24 cellular contexts compared by ENCODE assay signal in the genomic region with DNA sequence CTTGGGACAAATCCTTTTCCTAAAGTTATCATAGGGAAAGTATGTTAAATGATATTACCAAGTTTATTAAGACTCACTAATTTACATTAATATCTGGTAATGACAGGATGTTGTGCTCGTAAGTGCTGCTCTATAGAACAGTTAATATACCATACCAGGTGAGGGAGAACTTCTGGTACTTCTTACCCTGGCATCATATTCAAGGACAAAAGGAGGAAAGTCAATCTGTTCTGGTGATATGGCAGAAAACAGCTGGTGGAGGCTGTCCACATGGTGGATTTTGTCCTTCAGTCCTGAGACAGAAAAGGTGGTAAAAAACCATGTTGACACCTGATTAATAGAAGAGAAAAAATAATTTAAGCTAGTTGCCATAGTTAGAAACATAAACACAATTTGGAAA.
"Had no signal": no experiment of that assay in that cellular context is flagged by ENCODE, and none has a peak within 500 bp of the region (broad histone marks: within the 10 kb centered on the region; RNA-seq: fewer than 3 reads in every experiment).

No MANE protein-coding gene starts in this region.

- H3K27ac ChIP-seq: colonic mucosa, coronary artery, dorsolateral prefrontal cortex, epithelial cell of prostate, esophagus muscularis mucosa, esophagus squamous epithelium, foreskin keratinocyte, gastrocnemius medialis, gastroesophageal sphincter, heart left ventricle, heart right ventricle had no signal

- H3K27me3 ChIP-seq: colonic mucosa, dorsolateral prefrontal cortex, esophagus muscularis mucosa, esophagus squamous epithelium, foreskin keratinocyte, gastrocnemius medialis, gastroesophageal sphincter, heart left ventricle, heart right ventricle had no signal

- H3K9me3 ChIP-seq: colonic mucosa, gastrocnemius medialis had no signal

- H3K4me1 ChIP-seq: colonic mucosa, esophagus muscularis mucosa, esophagus squamous epithelium, foreskin keratinocyte, gastrocnemius medialis, gastroesophageal sphincter, heart left ventricle, heart right ventricle had no signal

- H3K4me3 ChIP-seq: colonic mucosa, coronary artery, dorsolateral prefrontal cortex, esophagus muscularis mucosa, esophagus squamous epithelium, gastrocnemius medialis, gastroesophageal sphincter, heart left ventricle, heart right ventricle had no signal

- DNase-seq: colonic mucosa; cortex of kidney; dermis blood vessel endothelial cell; dorsolateral prefrontal cortex; effector CD4-positive, alpha-beta T cell; effector CD8-positive, alpha-beta T cell; effector memory CD4-positive, alpha-beta T cell; effector memory CD8-positive, alpha-beta T cell; endodermal cell; erythroblast; esophagus squamous epithelium; foreskin fibroblast; foreskin keratinocyte; foreskin melanocyte; gastrocnemius medialis; glutamatergic neuron; head of caudate nucleus; heart left ventricle; heart right ventricle had no signal

- ATAC-seq: effector memory CD8-positive, alpha-beta T cell; esophagus mucosa; foreskin keratinocyte; gastrocnemius medialis; gastroesophageal sphincter; heart left ventricle; heart right ventricle had no signal
